ENCODE assay signal across 20 cellular contexts in the genomic region with DNA sequence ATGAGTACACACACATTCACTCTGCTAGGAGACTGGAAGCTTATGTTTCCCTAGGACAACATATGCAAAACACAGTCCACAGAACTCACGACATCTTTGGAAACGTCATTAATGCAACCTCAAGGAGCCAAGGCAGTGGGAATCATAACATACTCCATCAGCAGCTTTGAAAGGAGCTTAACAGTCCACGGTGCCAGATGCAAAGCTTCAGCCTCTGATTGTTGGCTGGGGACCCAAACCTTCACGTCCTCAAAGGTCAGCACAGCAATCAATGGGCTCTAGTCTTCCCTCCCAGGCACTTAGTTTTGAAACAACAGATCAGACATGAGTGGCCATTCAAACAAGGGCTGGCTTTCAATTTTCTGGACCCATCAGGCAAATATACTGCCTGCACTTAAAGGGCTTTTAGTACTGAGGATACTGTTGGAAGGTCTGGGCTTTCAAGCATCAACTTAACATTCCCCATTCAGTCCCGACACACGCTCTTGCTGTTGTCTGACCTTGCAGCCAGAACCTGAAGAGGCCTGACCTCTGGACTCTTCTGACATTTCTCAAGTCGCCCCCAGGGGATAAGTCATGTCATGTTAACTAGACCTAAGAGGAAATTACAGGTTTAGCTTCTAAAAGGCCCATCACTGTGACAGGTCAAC.
DNase-seq lines count a peak whose midpoint lies in the region; ATAC-seq and TF ChIP-seq lines count a peak whose summit lies in the region.
"Had no signal": no experiment of that assay in that cellular context is flagged by ENCODE, and none has a peak within 500 bp of the region (broad histone marks: within the 10 kb centered on the region; RNA-seq: fewer than 3 reads in every experiment).

No MANE protein-coding gene starts in this region.

- H3K4me1 ChIP-seq in mucosa of rectum (ENCODE audit: control insufficient read depth in 2 of 2, insufficient read depth in 2 of 2, low read length in 2 of 2) = peaks cover 4 to 9% of the 10 kb centered on the region in 2 donors
- H3K4me1 ChIP-seq in upper lobe of right lung = peaks cover 6% of the 10 kb centered on the region
- H3K4me1 ChIP-seq in testis = no peaks in the 10 kb centered on the region
- H3K4me1 ChIP-seq: breast epithelium had no signal

- TF ChIP-seq CTCF in glutamatergic neuron (IDR thresholded peaks at IDR 0.05; ENCODE audit: partially characterized antibody, unreplicated experiment) (no peak), upper lobe of right lung (IDR thresholded peaks at IDR 0.05) (no peak), testis (IDR thresholded peaks at IDR 0.05) (no peak)

- H3K36me3 ChIP-seq in mucosa of rectum (ENCODE audit: control insufficient read depth in 2 of 2, insufficient read depth in 2 of 2, low read length in 2 of 2) (peaks cover 0 to 4% of the 10 kb centered on the region in 2 donors), upper lobe of right lung (no peaks in the 10 kb centered on the region), testis (ENCODE audit: low read depth, missing control alignments) (no peaks in the 10 kb centered on the region)
- H3K36me3 ChIP-seq: breast epithelium had no signal

- no peak overlapping the region for H3K4me3 ChIP-seq in mucosa of rectum (ENCODE audit: low read length in 2 of 2)
- H3K4me3 ChIP-seq in upper lobe of right lung = no peak overlapping the region
- no peak overlapping the region for H3K4me3 ChIP-seq in testis
- H3K4me3 ChIP-seq: breast epithelium, SK-N-MC had no signal

- intact Hi-C loops in upper lobe of right lung (cut with DNase I) (no loop called here), testis (cut with DNase I; ENCODE audit: low total_unique reads) (no loop called here)

- peaks cover 4% of the 10 kb centered on the region for H3K36me3 Mint-ChIP-seq in glutamatergic neuron (ENCODE audit: unreplicated experiment)
- H3K36me3 Mint-ChIP-seq: activated naive CD8-positive, alpha-beta T cell had no signal

- H3K27ac ChIP-seq in mucosa of rectum (ENCODE audit: low read depth in 2 of 2, low read length in 2 of 2) (peak overlapping the region; percentile 3 to 25), upper lobe of right lung (peak overlapping the region; percentile 39), testis (no peak overlapping the region)
- H3K27ac ChIP-seq: 22Rv1, SK-N-MC had no signal

- peak overlapping the region; percentile 53 for H3K27ac Mint-ChIP-seq in glutamatergic neuron (ENCODE audit: unreplicated experiment)
- H3K27ac Mint-ChIP-seq: activated naive CD8-positive, alpha-beta T cell had no signal

- H3K9me3 ChIP-seq in mucosa of rectum (ENCODE audit: control insufficient read depth in 2 of 2, low read length in 2 of 2) = no peaks in the 10 kb centered on the region
- no peaks in the 10 kb centered on the region for H3K9me3 ChIP-seq in upper lobe of right lung
- no peaks in the 10 kb centered on the region for H3K9me3 ChIP-seq in testis
- H3K9me3 ChIP-seq: breast epithelium had no signal

- no peak overlapping the region for H3K4me3 Mint-ChIP-seq in glutamatergic neuron (ENCODE audit: unreplicated experiment)
- H3K4me3 Mint-ChIP-seq: activated naive CD8-positive, alpha-beta T cell had no signal

- no peak for TF ChIP-seq POLR2A in testis (IDR thresholded peaks at IDR 0.05)

- DNase-seq in NCI-H1417 (lab: John Stamatoyannopoulos, UW) (peak in 2 of 3 experiments; percentile 14 to 35), NCI-H1417 treated with DMSO at 0.1 percent for 48 hours (lab: John Stamatoyannopoulos, UW) (no peak), glutamatergic neuron (no peak), upper lobe of right lung (no peak), testis (no peak), NCI-H2196 (lab: John Stamatoyannopoulos, UW; ENCODE audit: unreplicated experiment) (no peak)
- no peak for DNase-seq in activated CD4-positive, alpha-beta T cell treated with anti-CD3 and anti-CD28 coated beads, Interleukin-2, amount 50 U/mL, for 1 hour
- DNase-seq: activated CD4-positive, alpha-beta T cell treated with anti-CD3 and anti-CD28 coated beads, Interleukin-2, amount 50 U/mL, for 48 hours; activated T-cell treated with anti-CD3 and anti-CD28 coated beads, Interleukin-2, amount 50 U/mL, for 1 hour; C1 segment of cervical spinal cord; DMS53; NCI-H1930; NCI-H524 treated with DMSO at 0.1 percent for 48 hours; OCI-M1; stimulated activated CD4-positive, alpha-beta T cell treated with anti-CD3 and anti-CD28 coated beads, Interleukin-2, amount 100 ng/mL, for 48 hours had no signal

- 51 to 68% methylated on average over 7 of the region's 7 CpGs for WGBS in testis, 2 donors

- H3K9ac ChIP-seq in mucosa of rectum (ENCODE audit: low read depth in 1 of 2, low read length in 2 of 2) = no peak overlapping the region

- H3K9me3 Mint-ChIP-seq in glutamatergic neuron (ENCODE audit: unreplicated experiment) = peaks cover 10% of the 10 kb centered on the region

- ATAC-seq in upper lobe of right lung = no peak

- H3K4me1 Mint-ChIP-seq in glutamatergic neuron (ENCODE audit: low read depth, unreplicated experiment) = peaks cover 14% of the 10 kb centered on the region

- no peaks in the 10 kb centered on the region for H3K27me3 ChIP-seq in mucosa of rectum (ENCODE audit: control insufficient read depth in 2 of 2, insufficient read depth in 2 of 2, low read length in 2 of 2)
- H3K27me3 ChIP-seq in upper lobe of right lung = no peaks in the 10 kb centered on the region
- no peaks in the 10 kb centered on the region for H3K27me3 ChIP-seq in testis
- H3K27me3 ChIP-seq: breast epithelium had no signal

- H3K27me3 Mint-ChIP-seq in glutamatergic neuron (ENCODE audit: unreplicated experiment) = no peaks in the 10 kb centered on the region
- H3K27me3 Mint-ChIP-seq: activated naive CD8-positive, alpha-beta T cell had no signal

Comparison
In these comparisons a context has a peak if more than half of its experiments do, and no peak if none do; other contexts are left out.
1. DNase-seq: peak in NCI-H1417 (2 of 3); none in NCI-H1417 treated with DMSO at 0.1 percent for 48 hours (single experiment), glutamatergic neuron (single experiment), upper lobe of right lung (single experiment), activated CD4-positive, alpha-beta T cell treated with anti-CD3 and anti-CD28 coated beads, Interleukin-2, amount 50 U/mL, for 1 hour (single experiment), testis (single experiment) and NCI-H2196 (single experiment).
2. H3K27ac ChIP-seq: peak in mucosa of rectum (2 of 2) and upper lobe of right lung (single experiment); none in testis (0 of 2).